Comparison of ENCODE assay signal across 16 cellular contexts in genomic region chr11:100753562-100753961, GRCh38.
DNase-seq lines count a peak whose midpoint lies in the region; ATAC-seq, FAIRE-seq and TF ChIP-seq lines count a peak whose summit lies in the region.
"Had no signal": no experiment of that assay in that cellular context is flagged by ENCODE, and none has a peak within 500 bp of the region (broad histone marks: within the 10 kb centered on the region; RNA-seq: fewer than 3 reads in every experiment).

No MANE protein-coding gene starts in this region.

- no peak overlapping the region for H3K27ac ChIP-seq in keratinocyte (ENCODE audit: control insufficient read depth, insufficient read depth, low read length)
- H3K27ac ChIP-seq: left lung had no signal

- H3K27me3 ChIP-seq in keratinocyte (ENCODE audit: control insufficient read depth, extremely low read depth, insufficient read depth, low read length) = no peaks in the 10 kb centered on the region
- H3K27me3 ChIP-seq in MG63 = no peaks in the 10 kb centered on the region
- H3K27me3 ChIP-seq: heart left ventricle, left lung had no signal

- peak overlapping the region in 2 of 5 experiments; percentile 19 to 38 for H3K4me3 Mint-ChIP-seq in brain
- H3K4me3 Mint-ChIP-seq in stimulated activated naive B cell treated with anti-CD40 and anti-IgM and Interleukin-4, amounts not matched to agents 10 μg/mL and 1 μg/mL and 100 μg/mL, for 72 hours = no peak overlapping the region
- H3K4me3 Mint-ChIP-seq in activated CD8-positive, alpha-beta memory T cell treated with anti-CD3 and anti-CD28 coated beads, Interleukin-2, amount 10 ng/mL, durations not matched to agents 7 days and 5 days = no peak overlapping the region
- H3K4me3 Mint-ChIP-seq: activated CD4-positive, alpha-beta memory T cell treated with anti-CD3 and anti-CD28 coated beads for 36 hours; naive B cell had no signal

- CTCF ChIA-PET in activated CD8-positive, alpha-beta memory T cell treated with anti-CD3 and anti-CD28 coated beads, Interleukin-2, amount 10 ng/mL, durations not matched to agents 7 days and 5 days (lab: Charles Lee) = no interaction called here

- H3K9me3 ChIP-seq in keratinocyte (ENCODE audit: control insufficient read depth, low read depth, low read length) (peaks cover 8% of the 10 kb centered on the region), MG63 (no peaks in the 10 kb centered on the region)
- H3K9me3 ChIP-seq: SK-N-SH had no signal

- peaks cover 17% of the 10 kb centered on the region for H3K4me1 ChIP-seq in keratinocyte (ENCODE audit: control insufficient read depth, extremely low read depth, insufficient read depth, low read length)
- H3K4me1 ChIP-seq: left lung had no signal

- TF ChIP-seq CTCF in brain (conservative IDR thresholded peaks at IDR 0.05) = no peak
- TF ChIP-seq CTCF in keratinocyte (optimal IDR thresholded peaks at IDR 0.05 in 1 of 3, IDR thresholded peaks at IDR 0.05 in 1 of 3, conservative IDR thresholded peaks at IDR 0.05 in 1 of 3; ENCODE audit: extremely low read depth in 1 of 3, insufficient read depth in 2 of 3, low read length in 3 of 3) = no peak

- no peaks in the 10 kb centered on the region for H3K9me1 ChIP-seq in keratinocyte (ENCODE audit: control insufficient read depth, extremely low read depth, insufficient read depth, low read length)

- H3K27me3 Mint-ChIP-seq in brain = no peaks in the 10 kb centered on the region
- no peaks in the 10 kb centered on the region for H3K27me3 Mint-ChIP-seq in stimulated activated naive B cell treated with anti-CD40 and anti-IgM and Interleukin-4, amounts not matched to agents 10 μg/mL and 1 μg/mL and 100 μg/mL, for 72 hours
- H3K27me3 Mint-ChIP-seq in activated CD8-positive, alpha-beta memory T cell treated with anti-CD3 and anti-CD28 coated beads, Interleukin-2, amount 10 ng/mL, durations not matched to agents 7 days and 5 days = no peaks in the 10 kb centered on the region
- H3K27me3 Mint-ChIP-seq: activated CD4-positive, alpha-beta memory T cell treated with anti-CD3 and anti-CD28 coated beads for 36 hours; naive B cell had no signal

- DNase-seq in Right ventricle myocardium inferior (ENCODE audit: missing footprints) = no peak
- no peak for DNase-seq in cardiac septum (ENCODE audit: low spot score)
- DNase-seq in keratinocyte (ENCODE audit: low read depth, low spot score) = no peak
- DNase-seq in stimulated activated naive B cell treated with anti-CD40 and anti-IgM and Interleukin-4, amounts not matched to agents 10 μg/mL and 1 μg/mL and 100 μg/mL, for 72 hours = no peak
- DNase-seq in MG63 = no peak
- DNase-seq in activated CD8-positive, alpha-beta memory T cell treated with anti-CD3 and anti-CD28 coated beads, Interleukin-2, amount 10 ng/mL, durations not matched to agents 7 days and 5 days = no peak
- DNase-seq: ACHN; activated CD4-positive, alpha-beta memory T cell treated with anti-CD3 and anti-CD28 coated beads for 36 hours; amygdala; heart left ventricle; left lung; naive B cell; SK-N-SH had no signal

- H3K36me3 Mint-ChIP-seq in brain = peaks cover 23% of the 10 kb centered on the region
- H3K36me3 Mint-ChIP-seq in stimulated activated naive B cell treated with anti-CD40 and anti-IgM and Interleukin-4, amounts not matched to agents 10 μg/mL and 1 μg/mL and 100 μg/mL, for 72 hours = peaks cover 18 to 21% of the 10 kb centered on the region in 2 donors
- H3K36me3 Mint-ChIP-seq in activated CD8-positive, alpha-beta memory T cell treated with anti-CD3 and anti-CD28 coated beads, Interleukin-2, amount 10 ng/mL, durations not matched to agents 7 days and 5 days = no peaks in the 10 kb centered on the region
- H3K36me3 Mint-ChIP-seq: activated CD4-positive, alpha-beta memory T cell treated with anti-CD3 and anti-CD28 coated beads for 36 hours had no signal

- peaks cover 11 to 24% (median 21%) of the 10 kb centered on the region in 5 experiments for H3K9me3 Mint-ChIP-seq in brain
- peaks cover 10 to 18% of the 10 kb centered on the region in 2 donors for H3K9me3 Mint-ChIP-seq in stimulated activated naive B cell treated with anti-CD40 and anti-IgM and Interleukin-4, amounts not matched to agents 10 μg/mL and 1 μg/mL and 100 μg/mL, for 72 hours
- peaks cover 6% of the 10 kb centered on the region for H3K9me3 Mint-ChIP-seq in activated CD8-positive, alpha-beta memory T cell treated with anti-CD3 and anti-CD28 coated beads, Interleukin-2, amount 10 ng/mL, durations not matched to agents 7 days and 5 days (ENCODE audit: low read depth)

- H3K4me1 Mint-ChIP-seq in brain = peaks cover 50% of the 10 kb centered on the region
- peaks cover 5 to 6% of the 10 kb centered on the region in 2 donors for H3K4me1 Mint-ChIP-seq in stimulated activated naive B cell treated with anti-CD40 and anti-IgM and Interleukin-4, amounts not matched to agents 10 μg/mL and 1 μg/mL and 100 μg/mL, for 72 hours
- H3K4me1 Mint-ChIP-seq in activated CD8-positive, alpha-beta memory T cell treated with anti-CD3 and anti-CD28 coated beads, Interleukin-2, amount 10 ng/mL, durations not matched to agents 7 days and 5 days = no peaks in the 10 kb centered on the region
- H3K4me1 Mint-ChIP-seq: naive B cell had no signal

- H3K36me3 ChIP-seq in keratinocyte (ENCODE audit: control insufficient read depth in 2 of 2, extremely low read depth in 1 of 2, insufficient read depth in 2 of 2, low read length in 2 of 2) (no peaks in the 10 kb centered on the region), MG63 (no peaks in the 10 kb centered on the region)
- H3K36me3 ChIP-seq: heart left ventricle, left lung had no signal

- H3K4me3 ChIP-seq in keratinocyte (ENCODE audit: control insufficient read depth in 2 of 3, extremely low read depth in 1 of 3, insufficient read depth in 2 of 3, low read depth in 1 of 3, low read length in 3 of 3) (no peak overlapping the region), MG63 (no peak overlapping the region)
- H3K4me3 ChIP-seq: coronary artery, heart left ventricle, left lung had no signal

- H4K20me1 ChIP-seq in keratinocyte (ENCODE audit: control insufficient read depth, extremely low read depth, insufficient read depth, low read length) = no peaks in the 10 kb centered on the region

- H3K79me2 ChIP-seq in keratinocyte (ENCODE audit: control insufficient read depth, insufficient read depth, low read length) = no peaks in the 10 kb centered on the region

- dilution Hi-C loops in keratinocyte (cut with MboI; ENCODE audit: extremely low pct_ligation_motif_present, low sequenced_read_pairs) = no loop called here

- peak overlapping the region; percentile 33 for H3K4me2 ChIP-seq in keratinocyte (ENCODE audit: control insufficient read depth, extremely low read depth, insufficient read depth, low read depth, low read length)
- H3K4me2 ChIP-seq: SK-N-SH had no signal

- ATAC-seq in Right ventricle myocardium inferior (peak; percentile 44), GM18520 (IDR thresholded peaks at IDR 0.05; ENCODE audit: unreplicated experiment) (no peak)
- no peak for ATAC-seq in stimulated activated naive B cell treated with anti-CD40 and anti-IgM and Interleukin-4, amounts not matched to agents 10 μg/mL and 1 μg/mL and 100 μg/mL, for 72 hours (replicated peaks)
- ATAC-seq in activated CD8-positive, alpha-beta memory T cell treated with anti-CD3 and anti-CD28 coated beads, Interleukin-2, amount 10 ng/mL, durations not matched to agents 7 days and 5 days = no peak

- H2AFZ ChIP-seq in keratinocyte (ENCODE audit: control insufficient read depth, low read length) = peak overlapping the region; percentile 2

- H3K27ac Mint-ChIP-seq in brain = peak overlapping the region in 4 of 5 experiments; percentile 28 to 79 (median 68)
- no peak overlapping the region for H3K27ac Mint-ChIP-seq in stimulated activated naive B cell treated with anti-CD40 and anti-IgM and Interleukin-4, amounts not matched to agents 10 μg/mL and 1 μg/mL and 100 μg/mL, for 72 hours
- no peak overlapping the region for H3K27ac Mint-ChIP-seq in activated CD8-positive, alpha-beta memory T cell treated with anti-CD3 and anti-CD28 coated beads, Interleukin-2, amount 10 ng/mL, durations not matched to agents 7 days and 5 days
- H3K27ac Mint-ChIP-seq: activated CD4-positive, alpha-beta memory T cell treated with anti-CD3 and anti-CD28 coated beads for 36 hours had no signal

- intact Hi-C loops in Right ventricle myocardium inferior (cut with DNase I) = no loop called here
- intact Hi-C loops in cardiac septum (cut with DNase I) = no loop called here

- H3K9ac ChIP-seq in keratinocyte (ENCODE audit: control insufficient read depth, extremely low read depth, insufficient read depth, low read length) = no peak overlapping the region
- H3K9ac ChIP-seq: SK-N-SH had no signal

- peak; percentile 71 for FAIRE-seq in keratinocyte (lab: Jason Lieb, UNC)

Comparison
In these comparisons a context has a peak if more than half of its experiments do, and no peak if none do; other contexts are left out.
1. H3K27ac Mint-ChIP-seq: peak in brain (4 of 5); none in stimulated activated naive B cell treated with anti-CD40 and anti-IgM and Interleukin-4, amounts not matched to agents 10 μg/mL and 1 μg/mL and 100 μg/mL, for 72 hours (single experiment) and activated CD8-positive, alpha-beta memory T cell treated with anti-CD3 and anti-CD28 coated beads, Interleukin-2, amount 10 ng/mL, durations not matched to agents 7 days and 5 days (single experiment).